8 cellular contexts compared by ENCODE assay signal in the genomic region with DNA sequence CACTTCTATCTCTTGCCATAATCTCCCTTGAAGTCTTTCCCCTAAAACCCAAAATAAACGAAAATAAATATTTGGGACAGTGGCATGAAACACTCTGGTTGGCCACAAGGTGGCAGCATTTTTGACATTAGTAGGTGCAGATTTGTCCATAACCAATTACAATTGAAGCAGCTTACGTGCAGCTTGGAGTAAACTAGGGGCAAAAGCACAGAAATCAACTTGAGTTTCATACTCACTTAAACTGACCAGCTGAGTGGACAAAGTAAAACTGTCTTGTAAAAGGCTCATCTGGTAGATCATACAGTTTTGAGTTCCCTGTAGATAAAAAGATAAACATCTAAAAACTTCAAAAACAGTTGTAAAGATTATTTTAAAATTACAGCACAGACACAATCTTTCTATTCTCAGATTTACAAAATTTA. TPM values are rescaled to one million over a fixed set of nuclear protein-coding genes. Genes with fewer than 3 reads are reported as not detected.
A peak's percentile ranks its signal among the peaks of the same experiment; 100 is the strongest.
DNase-seq lines count a peak whose midpoint lies in the region; ATAC-seq and TF ChIP-seq lines count a peak whose summit lies in the region.

No MANE protein-coding gene starts in this region.

- no TSS peak for BruUV-seq in OCI-LY7 (replicated peaks; lab: Mats Ljungman, UMichigan)

- H3K4me3 ChIP-seq in OCI-LY7 (ENCODE audit: low read depth, low read length, poor library complexity, severe bottlenecking) (no peak overlapping the region), psoas muscle (no peak overlapping the region)

- WGBS in psoas muscle, 3 donors, result 5 to 13% (median 7%) methylated on average over 2 of the region's 2 CpGs

- ATAC-seq in psoas muscle (peak in 3 of 4 donors; percentile 41 to 72 (median 55)), GM21825 (IDR thresholded peaks at IDR 0.05; ENCODE audit: unreplicated experiment) (no peak)
- ATAC-seq in stimulated activated memory B cell treated with anti-CD40 and anti-IgM and Interleukin-4, amounts not matched to agents 10 μg/mL and 1 μg/mL and 100 μg/mL, for 72 hours, result no peak

- POLR2A ChIA-PET in OCI-LY7 (lab: Charles Lee), result no interaction called here

- peak; percentile 27 for DNase-seq in DMS153 (lab: John Stamatoyannopoulos, UW)
- DNase-seq in HUDEP-2 (lab: John Stamatoyannopoulos, UW; ENCODE audit: unreplicated experiment in 76 of 76), result peak in 41 of 76 experiments; percentile 2 to 66 (median 41)
- DNase-seq in OCI-LY7 (ENCODE audit: low spot score), result peak; percentile 73
- peak; percentile 11 for DNase-seq in activated gamma-delta T cell treated with anti-CD3 and anti-CD28 coated beads, Interleukin-2, amount 50 U/mL, for 16 hours (ENCODE audit: low read depth)
- DNase-seq in globus pallidus (ENCODE audit: low spot score), result peak; percentile 50
- peak in 1 of 2 donors; percentile 15 for DNase-seq in psoas muscle

- no peak overlapping the region for H3K27ac Mint-ChIP-seq in stimulated activated memory B cell treated with anti-CD40 and anti-IgM and Interleukin-4, amounts not matched to agents 10 μg/mL and 1 μg/mL and 100 μg/mL, for 72 hours

- H3K27ac ChIP-seq in OCI-LY7 (ENCODE audit: low read depth, low read length, poor library complexity, severe bottlenecking) (no peak overlapping the region), psoas muscle (no peak overlapping the region)

- H3K27me3 ChIP-seq in psoas muscle (ENCODE audit: insufficient read depth in 3 of 3, low read length in 2 of 3), result no peaks in the 10 kb centered on the region

- H3K36me3 ChIP-seq in OCI-LY7 (ENCODE audit: insufficient read depth, low read length) (peaks cover 90% of the 10 kb centered on the region), psoas muscle (ENCODE audit: insufficient read depth in 1 of 2, low read depth in 1 of 2) (peaks cover 0 to 97% of the 10 kb centered on the region in 2 donors)

- H3K9me2 ChIP-seq in OCI-LY7 (ENCODE audit: insufficient read depth, low read length), result no peaks in the 10 kb centered on the region

- no peaks in the 10 kb centered on the region for H3K79me2 ChIP-seq in OCI-LY7 (ENCODE audit: insufficient read depth, low read depth, low read length)

- CTCF ChIA-PET in OCI-LY7 (lab: Charles Lee; ENCODE audit: unreplicated experiment), result no interaction called here

- H2AFZ ChIP-seq in OCI-LY7 (ENCODE audit: low read length), result no peak overlapping the region

- H3K4me3 Mint-ChIP-seq in stimulated activated memory B cell treated with anti-CD40 and anti-IgM and Interleukin-4, amounts not matched to agents 10 μg/mL and 1 μg/mL and 100 μg/mL, for 72 hours, result no peak overlapping the region

- intact Hi-C loops in OCI-LY7 (cut with micrococcal nuclease; ENCODE audit: unreplicated experiment), result no loop called here
- intact Hi-C loops in psoas muscle (cut with DNase I), result loop anchor here in 1 of 2 donors (5.0 kb wide), 1 partner anchor 48 kb away; no protein-coding TSS in a partner anchor

- H3K4me2 ChIP-seq in OCI-LY7 (ENCODE audit: low read length), result no peak overlapping the region

- no peaks in the 10 kb centered on the region for H4K20me1 ChIP-seq in OCI-LY7 (ENCODE audit: insufficient read depth, low read length)

- H3K4me1 ChIP-seq in OCI-LY7 (ENCODE audit: insufficient read depth, low read length, poor library complexity, severe bottlenecking) (no peaks in the 10 kb centered on the region), psoas muscle (no peaks in the 10 kb centered on the region)

- H3K9me3 Mint-ChIP-seq in stimulated activated memory B cell treated with anti-CD40 and anti-IgM and Interleukin-4, amounts not matched to agents 10 μg/mL and 1 μg/mL and 100 μg/mL, for 72 hours, result no peaks in the 10 kb centered on the region

- H3K27me3 Mint-ChIP-seq in stimulated activated memory B cell treated with anti-CD40 and anti-IgM and Interleukin-4, amounts not matched to agents 10 μg/mL and 1 μg/mL and 100 μg/mL, for 72 hours, result no peaks in the 10 kb centered on the region

- peak; percentile 96 for TF ChIP-seq CTCF in OCI-LY7 (conservative IDR thresholded peaks at IDR 0.05; ENCODE audit: low read length)
- peak; percentile 81 for TF ChIP-seq CTCF in psoas muscle (IDR thresholded peaks at IDR 0.05)

- no peaks in the 10 kb centered on the region for H3K9me3 ChIP-seq in OCI-LY7 (ENCODE audit: low read length)
- no peaks in the 10 kb centered on the region for H3K9me3 ChIP-seq in psoas muscle

- peaks cover 55% of the 10 kb centered on the region for H3K36me3 Mint-ChIP-seq in stimulated activated memory B cell treated with anti-CD40 and anti-IgM and Interleukin-4, amounts not matched to agents 10 μg/mL and 1 μg/mL and 100 μg/mL, for 72 hours

- H3K4me1 Mint-ChIP-seq in stimulated activated memory B cell treated with anti-CD40 and anti-IgM and Interleukin-4, amounts not matched to agents 10 μg/mL and 1 μg/mL and 100 μg/mL, for 72 hours, result no peaks in the 10 kb centered on the region

RNA-seq across cellular contexts. Expression of a gene that starts 18.8 kb away (rescaled TPM):
- total RNA-seq in OCI-LY7 (2014; rRNA removed; shearing (Covaris generic)), result 162 and 200 TPM in 2 replicates
- total RNA-seq in OCI-LY7 (2022) (170 and 186 TPM in 2 replicates), psoas muscle (100 to 1,000 TPM in 2 of 4 donors, 10 to 100 TPM in 2; 86.5 to 173 (median 100) TPM)
- polyA plus RNA-seq in psoas muscle, result 100 to 1,000 TPM; 112 to 186 (median 171) TPM

Comparison
In these comparisons a context has a peak if more than half of its experiments do, and no peak if none do; other contexts are left out.
1. ATAC-seq: peak in psoas muscle (3 of 4); none in stimulated activated memory B cell treated with anti-CD40 and anti-IgM and Interleukin-4, amounts not matched to agents 10 μg/mL and 1 μg/mL and 100 μg/mL, for 72 hours (single experiment) and GM21825 (single experiment).